In the genomic region with DNA sequence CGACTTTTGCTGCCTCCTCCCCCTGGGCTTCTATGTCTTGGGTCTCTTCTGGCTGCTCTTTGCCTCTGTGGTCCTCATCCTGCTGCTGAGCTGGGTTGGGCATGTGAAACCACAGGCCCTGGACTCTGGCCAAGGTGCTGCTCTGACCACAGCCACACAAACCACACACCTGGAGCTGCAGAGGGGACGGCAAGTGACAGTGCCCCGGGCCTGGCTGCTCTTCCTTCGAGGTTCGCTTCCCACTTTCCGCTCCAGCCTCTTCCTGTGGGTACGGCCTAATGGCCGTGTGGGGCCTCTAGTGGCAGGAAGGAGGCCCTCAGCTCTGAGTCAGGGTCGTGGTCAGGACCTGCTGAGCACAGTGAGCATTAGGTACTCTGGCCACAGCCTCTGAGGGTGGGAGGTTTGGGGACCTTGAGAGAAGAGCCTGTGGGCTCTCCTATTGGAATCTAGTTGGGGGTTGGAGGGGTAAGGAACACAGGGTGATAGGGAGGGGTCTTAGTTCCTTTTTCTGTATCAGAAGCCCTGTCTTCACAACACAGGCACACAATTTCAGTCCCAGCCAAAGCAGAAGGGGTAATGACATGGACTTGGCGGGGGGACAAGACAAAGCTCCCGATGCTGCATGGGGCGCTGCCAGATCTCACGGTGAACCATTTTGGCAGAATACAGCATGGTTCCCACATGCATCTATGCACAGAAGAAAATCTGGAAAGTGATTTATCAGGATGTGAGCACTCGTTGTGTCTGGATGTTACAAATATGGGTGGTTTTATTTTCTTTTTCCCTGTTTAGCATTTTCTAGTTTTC, we compare ENCODE assay signal across 1 cellular context.
TF ChIP-seq lines count a peak whose summit lies in the region.

No MANE protein-coding gene starts in this region.

TF ChIP-seq in liver, 16 proteins besides CTCF, POLR2A, EP300 and RAD21 (continued from another document):
- TF ChIP-seq REST (IDR thresholded peaks at IDR 0.05), result no peak
- no peak for TF ChIP-seq JUND (IDR thresholded peaks at IDR 0.05)
- TF ChIP-seq EGR1 (IDR thresholded peaks at IDR 0.05; ENCODE audit: low read depth in 2 of 2), result no peak
- TF ChIP-seq, protein P1, sequence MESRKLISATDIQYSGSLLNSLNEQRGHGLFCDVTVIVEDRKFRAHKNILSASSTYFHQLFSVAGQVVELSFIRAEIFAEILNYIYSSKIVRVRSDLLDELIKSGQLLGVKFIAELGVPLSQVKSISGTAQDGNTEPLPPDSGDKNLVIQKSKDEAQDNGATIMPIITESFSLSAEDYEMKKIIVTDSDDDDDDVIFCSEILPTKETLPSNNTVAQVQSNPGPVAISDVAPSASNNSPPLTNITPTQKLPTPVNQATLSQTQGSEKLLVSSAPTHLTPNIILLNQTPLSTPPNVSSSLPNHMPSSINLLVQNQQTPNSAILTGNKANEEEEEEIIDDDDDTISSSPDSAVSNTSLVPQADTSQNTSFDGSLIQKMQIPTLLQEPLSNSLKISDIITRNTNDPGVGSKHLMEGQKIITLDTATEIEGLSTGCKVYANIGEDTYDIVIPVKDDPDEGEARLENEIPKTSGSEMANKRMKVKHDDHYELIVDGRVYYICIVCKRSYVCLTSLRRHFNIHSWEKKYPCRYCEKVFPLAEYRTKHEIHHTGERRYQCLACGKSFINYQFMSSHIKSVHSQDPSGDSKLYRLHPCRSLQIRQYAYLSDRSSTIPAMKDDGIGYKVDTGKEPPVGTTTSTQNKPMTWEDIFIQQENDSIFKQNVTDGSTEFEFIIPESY (IDR thresholded peaks at IDR 0.05), result no peak
- TF ChIP-seq HNF4A (conservative IDR thresholded peaks at IDR 0.05), result no peak
- no peak for TF ChIP-seq HNF4G (IDR thresholded peaks at IDR 0.05)
- no peak for TF ChIP-seq FOXA2 (IDR thresholded peaks at IDR 0.05)
- TF ChIP-seq GABPA (IDR thresholded peaks at IDR 0.05 in 1 of 2, conservative IDR thresholded peaks at IDR 0.05 in 1 of 2), result no peak
- TF ChIP-seq NR2F2 (IDR thresholded peaks at IDR 0.05), result no peak
- no peak for TF ChIP-seq SP1 (IDR thresholded peaks at IDR 0.05)
- no peak for TF ChIP-seq MAX (IDR thresholded peaks at IDR 0.05)
- no peak for TF ChIP-seq ATF3 (IDR thresholded peaks at IDR 0.05)
- no peak for TF ChIP-seq TAF1 (conservative IDR thresholded peaks at IDR 0.05)
